In the genomic region with DNA sequence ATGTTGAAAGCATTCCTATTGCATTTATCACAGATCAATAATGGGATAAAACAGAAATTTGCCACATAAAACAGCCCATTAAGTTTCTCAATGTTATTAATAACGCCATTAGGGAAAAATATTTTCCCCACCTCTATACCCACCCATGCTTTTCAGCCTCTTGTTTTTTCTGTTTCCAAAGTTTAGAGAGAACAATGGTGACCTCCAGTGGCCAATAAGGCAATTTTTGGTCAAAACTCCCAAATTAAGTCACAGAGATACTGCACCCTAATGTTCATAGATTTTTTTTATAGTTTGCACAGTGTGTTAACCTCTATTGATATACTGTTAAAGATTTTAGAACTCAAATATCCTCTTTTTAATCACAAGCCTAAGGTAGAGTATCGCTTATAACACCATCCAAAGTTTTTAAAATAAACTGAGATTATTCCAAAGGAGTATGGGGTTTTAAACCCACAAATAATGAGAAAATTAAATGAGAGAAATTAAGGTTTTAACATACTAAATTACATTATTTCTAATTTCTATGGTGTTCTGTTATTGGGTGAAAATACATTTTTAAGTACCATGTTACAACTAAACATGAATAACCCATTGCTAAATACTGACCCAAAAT, we compare ENCODE assay signal across 11 cellular contexts.
DNase-seq lines count a peak whose midpoint lies in the region; ATAC-seq and TF ChIP-seq lines count a peak whose summit lies in the region.
"Had no signal": no experiment of that assay in that cellular context is flagged by ENCODE, and none has a peak within 500 bp of the region (broad histone marks: within the 10 kb centered on the region; RNA-seq: fewer than 3 reads in every experiment).

No MANE protein-coding gene starts in this region.

- TF ChIP-seq CTCF in Calu3 (IDR thresholded peaks at IDR 0.05; ENCODE audit: unreplicated experiment) (peak; percentile 43), HFF-Myc (IDR thresholded peaks at IDR 0.05; ENCODE audit: low read depth, low read length, missing control alignments) (peak; percentile 43)

- no peak for DNase-seq in Calu3
- DNase-seq in HFF-Myc (ENCODE audit: extremely low read depth, low read depth) = no peak
- peak; percentile 24 for DNase-seq in amniotic epithelial cell (ENCODE audit: low read depth)
- DNase-seq in mesenchymal stem cell = peak; percentile 43
- DNase-seq in hepatic stellate cell (ENCODE audit: low spot score) = no peak
- DNase-seq in NCI-H1930 (lab: John Stamatoyannopoulos, UW) = no peak
- DNase-seq in NCI-H1436 (lab: John Stamatoyannopoulos, UW) = no peak
- DNase-seq: stimulated activated CD4-positive, alpha-beta T cell treated with anti-CD3 and anti-CD28 coated beads, Interleukin-15, amount 100 ng/mL, for 24 hours had no signal

- no peaks in the 10 kb centered on the region for H3K27me3 ChIP-seq in mesenchymal stem cell (ENCODE audit: control insufficient read depth in 1 of 2, insufficient read depth in 1 of 2, low read length in 2 of 2)

- no peak overlapping the region for H3K23ac ChIP-seq in mesenchymal stem cell (ENCODE audit: low read length in 2 of 2)

- ATAC-seq in HG02571 (IDR thresholded peaks at IDR 0.05; ENCODE audit: unreplicated experiment) = no peak

- H3K18ac ChIP-seq in mesenchymal stem cell (ENCODE audit: low read depth in 1 of 2, low read length in 2 of 2) = no peak overlapping the region

- no peak overlapping the region for H3K4ac ChIP-seq in mesenchymal stem cell (ENCODE audit: low read depth in 1 of 2, low read length in 2 of 2)

- H2BK120ac ChIP-seq in mesenchymal stem cell (ENCODE audit: low read depth, low read length) = no peak overlapping the region

- H3K27ac Mint-ChIP-seq in Calu3 (ENCODE audit: unreplicated experiment) = no peak overlapping the region
- H3K27ac Mint-ChIP-seq: T-helper 1 cell treated with Interleukin-12 subunit alpha and Interleukin-12 subunit beta and Interleukin-4 antibody, amounts not matched to agents 30 μg/mL and 1 μg/mL, for 36 hours had no signal

- H2AK5ac ChIP-seq in mesenchymal stem cell (ENCODE audit: low read length, severe bottlenecking) = no peak overlapping the region

- H3K27me3 Mint-ChIP-seq in Calu3 (ENCODE audit: unreplicated experiment) = no peaks in the 10 kb centered on the region

- no peaks in the 10 kb centered on the region for H3K36me3 Mint-ChIP-seq in Calu3 (ENCODE audit: insufficient read depth, unreplicated experiment)

- intact Hi-C loops in Calu3 (cut with micrococcal nuclease; ENCODE audit: unreplicated experiment) = no loop called here

- H2BK15ac ChIP-seq in mesenchymal stem cell (ENCODE audit: low read depth, poor library complexity, severe bottlenecking) = no peak overlapping the region

- no peaks in the 10 kb centered on the region for H3K79me1 ChIP-seq in mesenchymal stem cell (replicated peaks; ENCODE audit: low read length, poor library complexity, severe bottlenecking)

- no peak overlapping the region for H3K4me2 ChIP-seq in mesenchymal stem cell (ENCODE audit: low read length, poor library complexity, severe bottlenecking)

- H3K4me3 ChIP-seq in HFF-Myc (replicated peaks; ENCODE audit: low read depth, low read length) = no peak overlapping the region
- H3K4me3 ChIP-seq in mesenchymal stem cell (ENCODE audit: insufficient read depth in 1 of 2, low read depth in 1 of 2, low read length in 2 of 2) = no peak overlapping the region
- H3K4me3 ChIP-seq: HAP-1 had no signal

- CTCF ChIA-PET in Calu3 (lab: Charles Lee) = no interaction called here

- no peak overlapping the region for H3K9ac ChIP-seq in mesenchymal stem cell (ENCODE audit: low read length)

- H4K91ac ChIP-seq in mesenchymal stem cell (ENCODE audit: low read length) = no peak overlapping the region

- no peaks in the 10 kb centered on the region for H3K4me1 ChIP-seq in mesenchymal stem cell (ENCODE audit: control insufficient read depth, insufficient read depth, low read depth, low read length)

- H3K27ac ChIP-seq in mesenchymal stem cell (ENCODE audit: low read length, poor library complexity, severe bottlenecking) = no peak overlapping the region

- no peak overlapping the region for H3K4me3 Mint-ChIP-seq in Calu3 (ENCODE audit: low read depth, unreplicated experiment)
- H3K4me3 Mint-ChIP-seq: T-helper 1 cell treated with Interleukin-12 subunit alpha and Interleukin-12 subunit beta and Interleukin-4 antibody, amounts not matched to agents 30 μg/mL and 1 μg/mL, for 36 hours had no signal

- no peaks in the 10 kb centered on the region for H3K9me3 ChIP-seq in mesenchymal stem cell (ENCODE audit: control insufficient read depth, low read length)
- H3K9me3 ChIP-seq: HAP-1 had no signal

- no peak overlapping the region for H4K8ac ChIP-seq in mesenchymal stem cell (ENCODE audit: low read length)

- BruUV-seq in Calu3 (replicated peaks; lab: Mats Ljungman, UMichigan) = no TSS peak

- no peak overlapping the region for H2BK5ac ChIP-seq in mesenchymal stem cell (ENCODE audit: low read depth, low read length, poor library complexity, severe bottlenecking)

- no peak overlapping the region for H2AFZ ChIP-seq in mesenchymal stem cell (ENCODE audit: low read depth, low read length)

- H3K36me3 ChIP-seq in mesenchymal stem cell (ENCODE audit: control insufficient read depth in 1 of 2, insufficient read depth in 2 of 2, low read depth in 1 of 2, low read length in 2 of 2) = no peaks in the 10 kb centered on the region
- H3K36me3 ChIP-seq: HAP-1 had no signal

- H3K14ac ChIP-seq in mesenchymal stem cell (ENCODE audit: low read length in 2 of 2) = no peak overlapping the region

- peaks cover 2% of the 10 kb centered on the region for H3K4me1 Mint-ChIP-seq in Calu3 (ENCODE audit: low read depth, unreplicated experiment)

- 22% methylated on average over 1 of the region's 2 CpGs for WGBS in mesenchymal stem cell

- H3K9me3 Mint-ChIP-seq in Calu3 (ENCODE audit: low read depth, unreplicated experiment) = no peaks in the 10 kb centered on the region
- H3K9me3 Mint-ChIP-seq: T-helper 1 cell treated with Interleukin-12 subunit alpha and Interleukin-12 subunit beta and Interleukin-4 antibody, amounts not matched to agents 30 μg/mL and 1 μg/mL, for 36 hours had no signal

- no peak overlapping the region for H2BK12ac ChIP-seq in mesenchymal stem cell (ENCODE audit: low read length in 2 of 2)

Comparison
In these comparisons a context has a peak if more than half of its experiments do, and no peak if none do; other contexts are left out.
1. DNase-seq: peak in amniotic epithelial cell (single experiment) and mesenchymal stem cell (single experiment); none in Calu3 (single experiment), HFF-Myc (single experiment), hepatic stellate cell (single experiment), NCI-H1930 (0 of 2) and NCI-H1436 (single experiment).